ENCODE assay signal across 8 cellular contexts in genomic region chr13:111114362-111115050, GRCh38. TPM values are rescaled to one million over a fixed set of nuclear protein-coding genes. Genes with fewer than 3 reads are reported as not detected.
DNase-seq lines count a peak whose midpoint lies in the region; ATAC-seq and TF ChIP-seq lines count a peak whose summit lies in the region.

No MANE protein-coding gene starts in this region.

- no peaks in the 10 kb centered on the region for H3K9me3 ChIP-seq in CD4-positive, CD25-positive, alpha-beta regulatory T cell (ENCODE audit: control insufficient read depth in 2 of 2, low read length in 2 of 2)
- H3K9me3 ChIP-seq in ectodermal cell (ENCODE audit: control insufficient read depth, low read length) (no peaks in the 10 kb centered on the region), lower lobe of right lung (no peaks in the 10 kb centered on the region)

- H3K27ac ChIP-seq in CD4-positive, CD25-positive, alpha-beta regulatory T cell (ENCODE audit: insufficient read depth, low read length, poor library complexity, severe bottlenecking) = no peak overlapping the region
- no peak overlapping the region for H3K27ac ChIP-seq in ectodermal cell (ENCODE audit: insufficient read depth, low read depth, low read length, poor library complexity, severe bottlenecking)
- H3K27ac ChIP-seq in lower lobe of right lung = peak overlapping the region; percentile 79

- peaks cover 0 to 20% (median 10%) of the 10 kb centered on the region in 4 donors for H3K4me1 Mint-ChIP-seq in CD4-positive, CD25-positive, alpha-beta regulatory T cell

- ATAC-seq in CD4-positive, CD25-positive, alpha-beta regulatory T cell (ENCODE audit: low read depth in 2 of 2) = peak; percentile 28 to 44
- ATAC-seq in GM19463 (IDR thresholded peaks at IDR 0.05; ENCODE audit: unreplicated experiment) (peak; percentile 34), lower lobe of right lung (peak; percentile 82), GM19328 (IDR thresholded peaks at IDR 0.05; ENCODE audit: unreplicated experiment) (no peak), GM21786 (IDR thresholded peaks at IDR 0.05; ENCODE audit: unreplicated experiment) (no peak)

- peaks cover 16% of the 10 kb centered on the region for H3K4me1 ChIP-seq in CD4-positive, CD25-positive, alpha-beta regulatory T cell (ENCODE audit: control insufficient read depth, insufficient read depth, low read length, poor library complexity, severe bottlenecking)
- H3K4me1 ChIP-seq in ectodermal cell (ENCODE audit: control insufficient read depth, insufficient read depth, low read length) = no peaks in the 10 kb centered on the region
- H3K4me1 ChIP-seq in lower lobe of right lung = peaks cover 24% of the 10 kb centered on the region

- intact Hi-C loops in lower lobe of right lung (cut with DNase I) = no loop called here

- 1 to 2% methylated on average over 55 of the region's 55 CpGs for WGBS in ectodermal cell, 2 experiments

- no peaks in the 10 kb centered on the region for H3K36me3 Mint-ChIP-seq in CD4-positive, CD25-positive, alpha-beta regulatory T cell

- peaks cover 0 to 4% (median 0%) of the 10 kb centered on the region in 7 donors for H3K9me3 Mint-ChIP-seq in CD4-positive, CD25-positive, alpha-beta regulatory T cell

- H3K27me3 Mint-ChIP-seq in CD4-positive, CD25-positive, alpha-beta regulatory T cell = peaks cover 82% of the 10 kb centered on the region

- H3K27me3 ChIP-seq in CD4-positive, CD25-positive, alpha-beta regulatory T cell (ENCODE audit: control insufficient read depth, insufficient read depth, low read length) = peaks cover 61% of the 10 kb centered on the region
- H3K27me3 ChIP-seq in ectodermal cell (ENCODE audit: control insufficient read depth, insufficient read depth, low read length, poor library complexity, severe bottlenecking) (peaks cover 66% of the 10 kb centered on the region), lower lobe of right lung (ENCODE audit: low read depth) (peaks cover 43% of the 10 kb centered on the region)

- no peak for TF ChIP-seq CTCF in lower lobe of right lung (IDR thresholded peaks at IDR 0.05)

- peak overlapping the region; percentile 65 for H3K4me3 ChIP-seq in CD4-positive, CD25-positive, alpha-beta regulatory T cell (ENCODE audit: low read depth, low read length)
- H3K4me3 ChIP-seq in ectodermal cell (ENCODE audit: insufficient read depth, low read depth, low read length) (peak overlapping the region; percentile 70), lower lobe of right lung (peak overlapping the region; percentile 70)

- DNase-seq in CD4-positive, CD25-positive, alpha-beta regulatory T cell = peak in 2 of 3 donors; percentile 17 to 37
- DNase-seq in SW480 (ENCODE audit: low spot score) = peak; percentile 37
- no peak for DNase-seq in lower lobe of right lung
- DNase-seq in stromal cell of bone marrow (ENCODE audit: low read depth) = peak; percentile 25

- peak overlapping the region; percentile 79 to 86 (median 84) for H3K4me3 Mint-ChIP-seq in CD4-positive, CD25-positive, alpha-beta regulatory T cell

- no peaks in the 10 kb centered on the region for H3K36me3 ChIP-seq in CD4-positive, CD25-positive, alpha-beta regulatory T cell (ENCODE audit: control insufficient read depth, insufficient read depth, low read length)
- H3K36me3 ChIP-seq in ectodermal cell (ENCODE audit: control insufficient read depth, insufficient read depth, low read length) (no peaks in the 10 kb centered on the region), lower lobe of right lung (no peaks in the 10 kb centered on the region)

- H3K27ac Mint-ChIP-seq in CD4-positive, CD25-positive, alpha-beta regulatory T cell = no peak overlapping the region

RNA-seq across cellular contexts. Expression of gene ARHGEF7, which starts 0.6 kb away (rescaled TPM):
- total RNA-seq in CD4-positive, CD25-positive, alpha-beta regulatory T cell = 84.9 TPM
- polyA plus RNA-seq in CD4-positive, CD25-positive, alpha-beta regulatory T cell = 10 to 100 TPM in 1 of 4 donors, 1 to 10 TPM in 3; 7.1 to 10.3 (median 9.0) TPM
- polyA plus RNA-seq in ectodermal cell (2013, experiment 1 of 4) = 65.4 TPM
- 65.4 TPM for polyA plus RNA-seq in ectodermal cell (2013, experiment 2 of 4)
- 54.3 TPM for polyA plus RNA-seq in ectodermal cell (2013, experiment 3 of 4)
- 64.1 TPM for polyA plus RNA-seq in ectodermal cell (2013, experiment 4 of 4)
- total RNA-seq in lower lobe of right lung = 63.7 TPM

Comparison
In these comparisons a context has a peak if more than half of its experiments do, and no peak if none do; other contexts are left out.
1. ATAC-seq: peak in CD4-positive, CD25-positive, alpha-beta regulatory T cell (2 of 2), GM19463 (single experiment) and lower lobe of right lung (2 of 2); none in GM19328 (single experiment) and GM21786 (single experiment).
2. Peak in every context shown above with its lines, with median percentiles within 50 percentile points of each other: H3K4me3 ChIP-seq.